In genomic region chr10:24645022-24645421, GRCh38 we compare ENCODE assay signal across 15 cellular contexts.
DNase-seq lines count a peak whose midpoint lies in the region; ATAC-seq, FAIRE-seq and TF ChIP-seq lines count a peak whose summit lies in the region.
"Had no signal": no experiment of that assay in that cellular context is flagged by ENCODE, and none has a peak within 500 bp of the region (broad histone marks: within the 10 kb centered on the region; RNA-seq: fewer than 3 reads in every experiment).

No MANE protein-coding gene starts in this region.

- POLR2A ChIA-PET in HEK293 (lab: Yijun Ruan, JAX) = no interaction called here

- H3K4me2 ChIP-seq in Loucy (ENCODE audit: low read depth, low read length, poor library complexity, severe bottlenecking) = no peak overlapping the region
- no peak overlapping the region for H3K4me2 ChIP-seq in mammary epithelial cell (ENCODE audit: insufficient read depth, low read depth, low read length)

- no peaks in the 10 kb centered on the region for H3K27me3 Mint-ChIP-seq in natural killer cell (ENCODE audit: low read depth in 2 of 2)
- H3K27me3 Mint-ChIP-seq: CD4-positive, alpha-beta memory T cell had no signal

- peak; percentile 60 for FAIRE-seq in GM18507 (lab: Jason Lieb, UNC)
- FAIRE-seq: GM12878 had no signal

- no peak overlapping the region for H3K4me3 ChIP-seq in HEK293 (ENCODE audit: low read depth, low read length)
- no peak overlapping the region for H3K4me3 ChIP-seq in Loucy (ENCODE audit: low read length, poor library complexity, severe bottlenecking)
- no peak overlapping the region for H3K4me3 ChIP-seq in mammary epithelial cell (replicated peaks in 1 of 3; ENCODE audit: insufficient read depth in 1 of 3, low read depth in 2 of 3, low read length in 3 of 3)
- H3K4me3 ChIP-seq: GM12878 had no signal

- BruUV-seq in mammary epithelial cell (replicated peaks; lab: Mats Ljungman, UMichigan) = no TSS peak

- no peak overlapping the region for H3K27ac Mint-ChIP-seq in natural killer cell
- H3K27ac Mint-ChIP-seq: CD4-positive, alpha-beta memory T cell had no signal

- CTCF ChIA-PET in HEK293 (lab: Yijun Ruan, JAX) (no interaction called here), mammary epithelial cell (lab: Charles Lee; ENCODE audit: low non-redundant PET) (no interaction called here)

- H2AFZ ChIP-seq in Loucy (ENCODE audit: low read length) (no peak overlapping the region), mammary epithelial cell (ENCODE audit: low read depth, low read length) (no peak overlapping the region)

- DNase-seq in GM18507 (ENCODE audit: extremely low spot score, insufficient read length, low read depth) = no peak
- no peak for DNase-seq in mammary epithelial cell
- no peak for DNase-seq in natural killer cell
- DNase-seq in GM13977 (ENCODE audit: low spot score) = no peak
- DNase-seq: C1 segment of cervical spinal cord, Calu3, COR-L47, DMS79 treated with DMSO at 0.1 percent for 48 hours, GDM1, GOT3, H7 had no signal

- peak overlapping the region; percentile 26 for H3K9ac ChIP-seq in Loucy (ENCODE audit: low read depth, low read length, poor library complexity, severe bottlenecking)
- no peak overlapping the region for H3K9ac ChIP-seq in mammary epithelial cell (ENCODE audit: insufficient read depth, low read length)

- H3F3A ChIP-seq in Loucy (ENCODE audit: low read depth) = no peaks in the 10 kb centered on the region

- in situ Hi-C loops in mammary epithelial cell (cut with MboI; ENCODE audit: low sequenced_read_pairs in 2 of 2) (loop anchor here in 1 of 2 donors (10.0 kb wide), 1 partner anchor 350 kb away; no protein-coding TSS in a partner anchor), GM13977 (cut with MboI; ENCODE audit: low pct_unique_long_range_greater_than_20kb, low sequenced_read_pairs, unreplicated experiment) (loop anchor here (10.0 kb wide), 1 partner anchor 430 kb away; no protein-coding TSS in a partner anchor)

- H3K36me3 ChIP-seq in HEK293 (ENCODE audit: control insufficient read depth in 2 of 2, insufficient read depth in 1 of 2, low read length in 2 of 2) (no peaks in the 10 kb centered on the region), Loucy (ENCODE audit: insufficient read depth, low read length) (no peaks in the 10 kb centered on the region), mammary epithelial cell (ENCODE audit: insufficient read depth, low read length) (peaks cover 5% of the 10 kb centered on the region)

- H3K4me1 ChIP-seq in HEK293 (ENCODE audit: control insufficient read depth, insufficient read depth, low read length) (no peaks in the 10 kb centered on the region; the same call in 1 of the 2 replicates), Loucy (ENCODE audit: insufficient read depth, low read length, poor library complexity, severe bottlenecking) (peaks cover 7% of the 10 kb centered on the region), mammary epithelial cell (ENCODE audit: insufficient read depth, low read length) (peaks cover 10% of the 10 kb centered on the region)

- H3K4me1 Mint-ChIP-seq in natural killer cell = no peaks in the 10 kb centered on the region

- H3K27me3 ChIP-seq in Loucy (ENCODE audit: insufficient read depth, low read length, poor library complexity, severe bottlenecking) (no peaks in the 10 kb centered on the region), mammary epithelial cell (ENCODE audit: insufficient read depth, low read length) (no peaks in the 10 kb centered on the region)

- no peak overlapping the region for H3K4me3 Mint-ChIP-seq in natural killer cell
- H3K4me3 Mint-ChIP-seq: CD4-positive, alpha-beta memory T cell had no signal

- H3K9me3 ChIP-seq in HEK293 (ENCODE audit: control insufficient read depth, insufficient read depth, low read depth, low read length) (no peaks in the 10 kb centered on the region), Loucy (ENCODE audit: insufficient read depth, low read depth, low read length) (no peaks in the 10 kb centered on the region), mammary epithelial cell (replicated peaks; ENCODE audit: insufficient read depth, low read length) (no peaks in the 10 kb centered on the region)

- ATAC-seq in natural killer cell = no peak

- no peaks in the 10 kb centered on the region for H3K9me2 ChIP-seq in Loucy (replicated peaks; ENCODE audit: low read depth, low read length)

- intact Hi-C loops in mammary epithelial cell (cut with micrococcal nuclease) (loop anchor here (10.0 kb wide), 1 partner anchor 180 kb away; no protein-coding TSS in a partner anchor), natural killer cell (cut with micrococcal nuclease) (no loop called here)

- no peaks in the 10 kb centered on the region for H3K36me3 Mint-ChIP-seq in natural killer cell
- H3K36me3 Mint-ChIP-seq: CD4-positive, alpha-beta memory T cell had no signal

- H3K27ac ChIP-seq in HEK293 (ENCODE audit: extremely low read depth, low read depth, low read length) = no peak overlapping the region
- H3K27ac ChIP-seq in mammary epithelial cell (ENCODE audit: insufficient read depth, low read depth, low read length) = no peak overlapping the region

- H4K20me1 ChIP-seq in Loucy (ENCODE audit: insufficient read depth, low read length, poor library complexity, severe bottlenecking) = no peaks in the 10 kb centered on the region
- no peaks in the 10 kb centered on the region for H4K20me1 ChIP-seq in mammary epithelial cell (ENCODE audit: insufficient read depth, low read length)

- dilution Hi-C loops in mammary epithelial cell (cut with HindIII; ENCODE audit: low sequenced_read_pairs) = no loop called here

- peaks cover 3% of the 10 kb centered on the region; the same call in 1 of the 2 replicates for H3K79me2 ChIP-seq in Loucy (ENCODE audit: insufficient read depth, low read length)
- peaks cover 83% of the 10 kb centered on the region for H3K79me2 ChIP-seq in mammary epithelial cell (ENCODE audit: insufficient read depth, low read length)

- no peaks in the 10 kb centered on the region for H3K9me3 Mint-ChIP-seq in natural killer cell
- H3K9me3 Mint-ChIP-seq: CD4-positive, alpha-beta memory T cell had no signal

- TF ChIP-seq CTCF in HEK293 (tag by site-specific recombination; IDR thresholded peaks at IDR 0.05) (no peak), Loucy (conservative IDR thresholded peaks at IDR 0.05; ENCODE audit: low read length) (no peak), mammary epithelial cell (conservative IDR thresholded peaks at IDR 0.05 in 1 of 2, IDR thresholded peaks at IDR 0.05 in 1 of 2; ENCODE audit: extremely low read depth in 1 of 2, insufficient read depth in 1 of 2, low read depth in 1 of 2, low read length in 2 of 2) (no peak), natural killer cell (IDR thresholded peaks at IDR 0.05) (no peak), GM13977 (IDR thresholded peaks at IDR 0.05; ENCODE audit: extremely low read depth, insufficient read depth, missing control alignments) (no peak)

TF ChIP-seq in HEK293, 187 proteins besides CTCF, POLR2A, EP300 and RAD21:
- TF ChIP-seq ZNF169 (tag by site-specific recombination; IDR thresholded peaks at IDR 0.05) = no peak
- no peak for TF ChIP-seq HOXA7 (CRISPR knock-in tag; IDR thresholded peaks at IDR 0.05; ENCODE audit: borderline replicate concordance)
- no peak for TF ChIP-seq ZBTB8A (tag by site-specific recombination; IDR thresholded peaks at IDR 0.05)
- no peak for TF ChIP-seq ZNF214 (tag by site-specific recombination; IDR thresholded peaks at IDR 0.05; ENCODE audit: borderline replicate concordance)
- peak; percentile 59 for TF ChIP-seq ZFP3 (tag by site-specific recombination; IDR thresholded peaks at IDR 0.05; ENCODE audit: low read depth)
